8 cellular contexts compared by ENCODE assay signal in the genomic region with DNA sequence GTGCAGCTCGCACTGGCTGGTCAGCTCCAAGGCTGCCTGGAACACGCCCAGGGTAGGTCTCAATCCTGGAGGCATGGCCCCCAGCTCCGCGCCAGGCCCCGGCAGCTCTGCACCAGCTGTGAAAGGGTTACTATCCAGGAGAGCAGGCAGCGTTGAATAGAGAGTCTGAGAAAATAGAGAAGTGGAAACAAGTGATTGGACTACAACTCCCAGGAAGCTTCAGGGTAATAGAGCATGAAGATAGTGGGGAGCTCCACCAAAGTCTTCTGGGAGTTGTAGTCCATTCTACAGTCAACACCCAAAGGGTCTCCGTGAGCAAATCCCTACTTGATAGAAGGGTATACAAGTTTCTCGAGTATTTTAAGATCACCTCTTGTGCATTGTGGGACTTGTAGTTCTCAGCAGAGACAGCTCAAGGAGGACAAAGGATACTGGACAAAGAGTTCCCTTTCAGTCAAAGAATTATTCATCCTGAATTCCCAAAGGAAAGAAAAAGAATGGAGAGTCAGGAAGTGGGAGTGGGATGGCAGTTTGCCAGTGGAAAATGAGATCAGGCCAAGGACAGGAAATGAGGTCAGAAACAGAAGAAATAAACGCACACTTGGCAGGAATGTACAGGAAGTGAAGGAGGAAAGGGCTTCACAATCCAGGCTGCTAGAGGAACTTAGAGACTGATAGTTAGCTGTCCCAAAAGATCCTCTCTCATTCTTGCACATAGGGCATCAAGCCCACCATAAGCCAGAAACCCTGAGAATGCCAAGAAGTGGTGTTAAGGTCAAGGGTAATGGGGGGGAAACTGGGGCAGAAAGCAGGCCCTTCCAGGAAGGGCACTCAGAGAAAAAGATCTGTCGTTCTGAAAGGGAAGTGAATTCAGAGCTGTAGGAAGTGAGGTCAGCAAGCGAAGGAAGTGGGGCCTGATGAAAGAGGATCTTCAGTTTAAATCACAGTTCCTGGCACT. TPM values are rescaled to one million over a fixed set of nuclear protein-coding genes. Genes with fewer than 3 reads are reported as not detected.
DNase-seq lines count a peak whose midpoint lies in the region; ATAC-seq and TF ChIP-seq lines count a peak whose summit lies in the region.

No MANE protein-coding gene starts in this region.

- intact Hi-C loops in CD4-positive, alpha-beta T cell (cut with DNase I, micrococcal nuclease): no loop called here
- intact Hi-C loops in PC-3 (cut with micrococcal nuclease): no loop called here

- no peak overlapping the region for H3K4me2 ChIP-seq in PC-3 (ENCODE audit: low read length)

- H3K9me2 ChIP-seq in PC-3 (replicated peaks; ENCODE audit: low read length): no peaks in the 10 kb centered on the region

- H3K27me3 ChIP-seq in CD4-positive, alpha-beta T cell (ENCODE audit: control insufficient read depth, insufficient read depth, low read length): no peaks in the 10 kb centered on the region
- H3K27me3 ChIP-seq in PC-3 (ENCODE audit: low read length): no peaks in the 10 kb centered on the region

- no peak for DNase-seq in CD4-positive, alpha-beta T cell
- DNase-seq in HFFc6 (peak; percentile 78), PC-3 (peak; percentile 50), brain pericyte (ENCODE audit: low read depth, low spot score) (peak; percentile 74), iPS-NIHi7 (ENCODE audit: extremely low spot score) (peak; percentile 60), smooth muscle cell of the brain vasculature (ENCODE audit: low read depth, low spot score) (peak; percentile 74)

- H3K9ac ChIP-seq in PC-3 (ENCODE audit: low read length): no peak overlapping the region

- BruUV-seq in PC-3 (replicated peaks; lab: Mats Ljungman, UMichigan): no TSS peak

- H3K27ac Mint-ChIP-seq in CD4-positive, alpha-beta T cell: peak overlapping the region; percentile 80
- peak overlapping the region; percentile 70 for H3K27ac Mint-ChIP-seq in HFFc6

- peaks cover 3% of the 10 kb centered on the region for H3K36me3 Mint-ChIP-seq in CD4-positive, alpha-beta T cell (ENCODE audit: low read depth)
- peaks cover 7% of the 10 kb centered on the region for H3K36me3 Mint-ChIP-seq in HFFc6 (ENCODE audit: low read depth)

- no peaks in the 10 kb centered on the region for H3K9me3 ChIP-seq in CD4-positive, alpha-beta T cell (ENCODE audit: control insufficient read depth, low read length)
- no peaks in the 10 kb centered on the region for H3K9me3 ChIP-seq in PC-3 (ENCODE audit: low read length)

- H3K27me3 Mint-ChIP-seq in CD4-positive, alpha-beta T cell: no peaks in the 10 kb centered on the region
- no peaks in the 10 kb centered on the region; the same call in 1 of the 2 replicates for H3K27me3 Mint-ChIP-seq in HFFc6 (ENCODE audit: insufficient read depth)

- peaks cover 31% of the 10 kb centered on the region for H3K4me1 Mint-ChIP-seq in CD4-positive, alpha-beta T cell (ENCODE audit: low read depth)
- peaks cover 19% of the 10 kb centered on the region for H3K4me1 Mint-ChIP-seq in HFFc6 (ENCODE audit: low read depth)

- peak overlapping the region; percentile 40 for H3K27ac ChIP-seq in CD4-positive, alpha-beta T cell (ENCODE audit: low read depth, low read length)
- peak overlapping the region; percentile 36; the same call in 1 of the 2 replicates for H3K27ac ChIP-seq in PC-3 (ENCODE audit: low read length)

- H3K79me2 ChIP-seq in PC-3 (ENCODE audit: low read length): no peaks in the 10 kb centered on the region

- H4K20me1 ChIP-seq in PC-3 (ENCODE audit: low read length): no peaks in the 10 kb centered on the region

- H3K4me3 Mint-ChIP-seq in CD4-positive, alpha-beta T cell: peak overlapping the region; percentile 58
- peak overlapping the region; percentile 57 for H3K4me3 Mint-ChIP-seq in HFFc6

- no peaks in the 10 kb centered on the region for H3K36me3 ChIP-seq in PC-3 (ENCODE audit: low read depth, low read length)

- no peaks in the 10 kb centered on the region for H3K4me1 ChIP-seq in PC-3 (ENCODE audit: insufficient read depth, low read length)

- peak; percentile 50 for ATAC-seq in CD4-positive, alpha-beta T cell (ENCODE audit: poor library complexity)
- ATAC-seq in PC-3 (no peak), GM19023 (IDR thresholded peaks at IDR 0.05; ENCODE audit: unreplicated experiment) (no peak), GM19452 (IDR thresholded peaks at IDR 0.05; ENCODE audit: unreplicated experiment) (no peak)

- no peak for TF ChIP-seq CTCF in CD4-positive, alpha-beta T cell (IDR thresholded peaks at IDR 0.05)
- TF ChIP-seq CTCF in HFFc6 (IDR thresholded peaks at IDR 0.05): no peak
- TF ChIP-seq CTCF in PC-3 (conservative IDR thresholded peaks at IDR 0.05; ENCODE audit: low read depth, low read length): no peak

- H3K9me3 Mint-ChIP-seq in CD4-positive, alpha-beta T cell: peaks cover 8% of the 10 kb centered on the region
- peaks cover 3% of the 10 kb centered on the region; the same call in 1 of the 2 replicates for H3K9me3 Mint-ChIP-seq in HFFc6

- CTCF ChIA-PET in CD4-positive, alpha-beta T cell (lab: Charles Lee): interaction anchor here (0.5 to 2.9 kb wide), 6 partner anchors 13 to 268 kb away, joined by 3 to 18 read pairs (median 4); a partner anchor contains a TSS
- CTCF ChIA-PET in PC-3 (lab: Charles Lee): no interaction called here

- POLR2A ChIA-PET in CD4-positive, alpha-beta T cell (lab: Charles Lee): interaction anchor here (0.7 to 3.8 kb wide), 12 partner anchors 11 to 400 kb away, joined by 3 to 25 read pairs (median 4); a partner anchor contains a TSS
- POLR2A ChIA-PET in PC-3 (lab: Charles Lee; ENCODE audit: unreplicated experiment): no interaction called here

- H3F3A ChIP-seq in PC-3 (ENCODE audit: low read length, unreplicated experiment): no peaks in the 10 kb centered on the region

- H3K4me3 ChIP-seq in PC-3 (ENCODE audit: low read length): no peak overlapping the region

- H2AFZ ChIP-seq in PC-3 (ENCODE audit: low read length): 0 out of 2 replicates have a peak overlapping the region, but pooled peaks have one; percentile 25

RNA-seq across cellular contexts. Expression of a gene that starts 5.5 kb away (rescaled TPM):
- total RNA-seq in CD4-positive, alpha-beta T cell: under 1 TPM; 0.47 to 0.50 TPM
- 1 to 10 TPM; 2.7 to 4.5 (median 3.0) TPM for total RNA-seq in HFFc6 (2021; fragmentation: NEBNext Ultra II Directional; extraction: Animal tissue kit (Norgen Biotek cat#: 25700))
- 0.18 and 0.40 TPM in 2 replicates for total RNA-seq in PC-3 (2014; rRNA removed)

RNA-seq across cellular contexts. Expression of a gene that starts 15.3 kb away (rescaled TPM):
- total RNA-seq in CD4-positive, alpha-beta T cell: under 1 TPM; 0.55 to 0.56 TPM
- under 1 TPM in 1 of 6 experiments, not detected in 5; 0.07 TPM for total RNA-seq in HFFc6 (2021; fragmentation: NEBNext Ultra II Directional; extraction: Animal tissue kit (Norgen Biotek cat#: 25700))
- total RNA-seq in PC-3 (2014; rRNA removed): 0.40 and 0.51 TPM in 2 replicates

RNA-seq across cellular contexts. Expression of a gene that starts 21.6 kb away (rescaled TPM):
- not detected for total RNA-seq in CD4-positive, alpha-beta T cell
- total RNA-seq in HFFc6 (2021; fragmentation: NEBNext Ultra II Directional; extraction: Animal tissue kit (Norgen Biotek cat#: 25700)): not detected
- not detected in 2 replicates for total RNA-seq in PC-3 (2014; rRNA removed)

RNA-seq across cellular contexts. Expression of a gene that starts 27.4 kb away (rescaled TPM):
- total RNA-seq in CD4-positive, alpha-beta T cell: not detected
- under 1 TPM in 3 of 6 experiments, not detected in 3; 0.05 to 0.06 (median 0.05) TPM for total RNA-seq in HFFc6 (2021; fragmentation: NEBNext Ultra II Directional; extraction: Animal tissue kit (Norgen Biotek cat#: 25700))
- 4.6 and 4.8 TPM in 2 replicates for total RNA-seq in PC-3 (2014; rRNA removed)

RNA-seq across cellular contexts. Expression of a gene that starts 29.3 kb away (rescaled TPM):
- not detected for total RNA-seq in CD4-positive, alpha-beta T cell
- total RNA-seq in HFFc6 (2021; fragmentation: NEBNext Ultra II Directional; extraction: Animal tissue kit (Norgen Biotek cat#: 25700)): not detected
- total RNA-seq in PC-3 (2014; rRNA removed): 0.69 TPM in 1 of 2 replicates, not detected in the other

Comparison
In these comparisons a context has a peak if more than half of its experiments do, and no peak if none do; other contexts are left out.
1. DNase-seq: peak in HFFc6 (single experiment), PC-3 (single experiment), brain pericyte (single experiment), iPS-NIHi7 (single experiment) and smooth muscle cell of the brain vasculature (single experiment); none in CD4-positive, alpha-beta T cell (0 of 10).